In the genomic region with DNA sequence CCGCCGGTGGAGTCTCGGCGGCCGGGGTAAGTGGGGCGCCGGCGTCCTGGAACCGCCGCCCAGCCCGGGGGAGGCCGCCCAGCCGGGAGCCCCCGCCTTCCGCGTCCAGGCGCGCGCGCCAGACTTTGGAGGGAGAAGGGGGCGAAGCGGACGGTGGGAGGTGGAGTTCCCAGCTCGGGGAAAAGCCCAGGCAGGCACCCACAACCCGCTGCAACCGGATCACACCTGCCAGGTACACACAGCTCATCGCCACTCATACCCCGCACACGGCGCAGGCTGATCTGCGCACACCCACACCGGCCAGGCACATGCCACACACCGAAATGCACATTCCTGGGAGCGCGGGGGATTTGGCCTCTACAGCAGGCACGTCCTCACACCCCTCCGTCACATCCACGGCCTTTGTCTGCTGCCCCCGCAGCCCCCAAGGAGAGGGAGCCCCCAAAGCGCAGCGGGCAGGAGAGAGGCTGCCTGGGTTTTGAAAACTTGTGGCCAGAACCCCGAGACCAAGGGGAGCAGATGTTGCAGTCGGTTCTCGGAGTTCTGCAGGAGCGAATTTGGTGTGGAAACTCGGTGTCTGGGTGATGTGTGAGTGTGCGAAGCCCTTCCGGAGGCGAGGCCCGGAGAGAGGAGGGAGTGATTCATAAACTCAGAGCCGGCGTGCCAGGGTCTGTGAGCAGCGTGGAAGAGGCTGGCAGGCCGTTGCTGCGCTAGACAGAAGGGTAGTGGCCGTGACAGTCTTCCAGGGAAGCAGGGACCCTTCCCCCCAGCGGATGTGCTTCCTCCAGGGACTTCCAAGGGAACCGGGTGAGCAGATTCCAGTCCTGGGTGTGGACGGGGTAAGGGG, we compare ENCODE assay signal across 8 cellular contexts. TPM values are rescaled to one million over a fixed set of nuclear protein-coding genes. Genes with fewer than 3 reads are reported as not detected.
DNase-seq lines count a peak whose midpoint lies in the region; ATAC-seq and TF ChIP-seq lines count a peak whose summit lies in the region.

No MANE protein-coding gene starts in this region.

- peaks cover 43% of the 10 kb centered on the region for H3K27me3 Mint-ChIP-seq in activated T-cell treated with anti-CD3 and anti-CD28 coated beads, Interleukin-2, amount 50 U/mL, for 72 hours (ENCODE audit: low read depth)
- no peaks in the 10 kb centered on the region for H3K27me3 Mint-ChIP-seq in osteocyte (ENCODE audit: unreplicated experiment)

- CTCF ChIA-PET in AG04450 (lab: Charles Lee): interaction anchor here (0.7 to 2.1 kb wide), 3 partner anchors 9 to 84 kb away, joined by 3 to 13 read pairs (median 4); no protein-coding TSS in a partner anchor

- peak overlapping the region; percentile 90 for H3K4me3 ChIP-seq in AG04450 (ENCODE audit: low read depth, low read length)
- peak overlapping the region; percentile 74 to 85 for H3K4me3 ChIP-seq in aorta (ENCODE audit: low read length in 2 of 2)

- peaks cover 14% of the 10 kb centered on the region for H3K4me1 Mint-ChIP-seq in activated T-cell treated with anti-CD3 and anti-CD28 coated beads, Interleukin-2, amount 50 U/mL, for 72 hours (ENCODE audit: low read depth)
- peaks cover 51% of the 10 kb centered on the region for H3K4me1 Mint-ChIP-seq in osteocyte (ENCODE audit: unreplicated experiment)

- peaks cover 0 to 2% of the 10 kb centered on the region in 2 donors for H3K36me3 Mint-ChIP-seq in activated T-cell treated with anti-CD3 and anti-CD28 coated beads, Interleukin-2, amount 50 U/mL, for 72 hours (ENCODE audit: insufficient read depth in 2 of 2)
- H3K36me3 Mint-ChIP-seq in osteocyte (ENCODE audit: unreplicated experiment): no peaks in the 10 kb centered on the region

- no peak for TF ChIP-seq CTCF in AG04450 (IDR thresholded peaks at IDR 0.05; ENCODE audit: low read depth, low read length)
- no peak for TF ChIP-seq CTCF in osteocyte (IDR thresholded peaks at IDR 0.05)

- H3K36me3 ChIP-seq in aorta (ENCODE audit: control insufficient read depth in 1 of 2, insufficient read depth in 2 of 2, low read length in 1 of 2): no peaks in the 10 kb centered on the region

- H3K4me3 Mint-ChIP-seq in activated T-cell treated with anti-CD3 and anti-CD28 coated beads, Interleukin-2, amount 50 U/mL, for 72 hours: peak overlapping the region; percentile 85 to 88
- peak overlapping the region; percentile 98 for H3K4me3 Mint-ChIP-seq in osteocyte (ENCODE audit: unreplicated experiment)

- peak overlapping the region; percentile 21 for H3K27ac ChIP-seq in AG04450 (ENCODE audit: low read depth, low read length)
- H3K27ac ChIP-seq in aorta (ENCODE audit: low read depth in 1 of 2, low read length in 2 of 2): peak overlapping the region; percentile 94 to 98

- DNase-seq in AG04450 (ENCODE audit: low read depth, low spot score) (no peak), LoVo (ENCODE audit: low spot score) (peak; percentile 26), globus pallidus (ENCODE audit: low spot score) (peak; percentile 70), osteocyte (ENCODE audit: extremely low spot score, unreplicated experiment) (no peak), aorta (peak; percentile 89 to 93), NCI-H2196 (lab: John Stamatoyannopoulos, UW; ENCODE audit: unreplicated experiment) (no peak)
- peak; percentile 41 to 60 for DNase-seq in activated T-cell treated with anti-CD3 and anti-CD28 coated beads, Interleukin-2, amount 50 U/mL, for 72 hours

- intact Hi-C loops in aorta (cut with DNase I): loop anchor here (2.0 to 5.0 kb wide), 3 partner anchors 34 to 44 kb away; no protein-coding TSS in a partner anchor

- no peak overlapping the region for H3K27ac Mint-ChIP-seq in activated T-cell treated with anti-CD3 and anti-CD28 coated beads, Interleukin-2, amount 50 U/mL, for 72 hours
- H3K27ac Mint-ChIP-seq in osteocyte (ENCODE audit: unreplicated experiment): peak overlapping the region; percentile 95

- H3K9me3 ChIP-seq in AG04450 (ENCODE audit: control insufficient read depth, insufficient read depth, low read length) (no peaks in the 10 kb centered on the region; the same call in 1 of the 2 replicates), aorta (ENCODE audit: control insufficient read depth, low read length) (no peaks in the 10 kb centered on the region)

- H3K9me3 Mint-ChIP-seq in activated T-cell treated with anti-CD3 and anti-CD28 coated beads, Interleukin-2, amount 50 U/mL, for 72 hours: no peaks in the 10 kb centered on the region
- H3K9me3 Mint-ChIP-seq in osteocyte (ENCODE audit: unreplicated experiment): no peaks in the 10 kb centered on the region

- H3K27me3 ChIP-seq in AG04450 (ENCODE audit: control insufficient read depth, insufficient read depth, low read length) (no peaks in the 10 kb centered on the region), aorta (ENCODE audit: control insufficient read depth in 1 of 2, insufficient read depth in 2 of 2, low read length in 1 of 2) (no peaks in the 10 kb centered on the region)

- no peaks in the 10 kb centered on the region for H3K4me1 ChIP-seq in aorta (ENCODE audit: control insufficient read depth in 1 of 2, insufficient read depth in 2 of 2, low read length in 2 of 2)

- peak; percentile 75 to 80 for ATAC-seq in activated T-cell treated with anti-CD3 and anti-CD28 coated beads, Interleukin-2, amount 50 U/mL, for 72 hours (replicated peaks in 1 of 2)
- ATAC-seq in aorta (ENCODE audit: low FRiP score) (peak; percentile 78), GM21515 (IDR thresholded peaks at IDR 0.05; ENCODE audit: unreplicated experiment) (no peak)

- WGBS in aorta, 2 donors: 1 to 2% methylated on average over 49 to 59 of the region's 59 CpGs

- POLR2A ChIA-PET in AG04450 (lab: Yijun Ruan, JAX): interaction anchor here (0.5 to 1.2 kb wide), 8 partner anchors 10 to 373 kb away, joined by 3 to 5 read pairs (median 3); no protein-coding TSS in a partner anchor

RNA-seq across cellular contexts. Expression of a gene that starts 0.7 kb away (rescaled TPM):
- 4.6 and 5.0 TPM in 2 replicates for polyA plus RNA-seq in AG04450 (2011; rRNA removed)
- polyA minus RNA-seq in AG04450 (2011; rRNA and poly(A)+ RNA removed): 8.5 and 8.9 TPM in 2 replicates
- total RNA-seq in activated T-cell treated with anti-CD3 and anti-CD28 coated beads, Interleukin-2, amount 50 U/mL, for 72 hours: under 1 TPM; 0.16 to 0.38 TPM
- total RNA-seq in osteocyte: 35.0 and 40.9 TPM in 2 replicates
- 10 to 100 TPM; 30.5 to 47.9 TPM for total RNA-seq in aorta
- polyA plus RNA-seq in aorta: 1 to 10 TPM; 4.1 to 8.6 TPM

Comparison
In these comparisons a context has a peak if more than half of its experiments do, and no peak if none do; other contexts are left out.
1. DNase-seq: peak in LoVo (single experiment), activated T-cell treated with anti-CD3 and anti-CD28 coated beads, Interleukin-2, amount 50 U/mL, for 72 hours (2 of 2), globus pallidus (single experiment) and aorta (2 of 2); none in AG04450 (single experiment), osteocyte (single experiment) and NCI-H2196 (single experiment).
2. RNA of a gene that starts 0.7 kb away (total RNA-seq): 30.5 to 47.9 TPM in aorta and 35.0 to 40.9 TPM in osteocyte; 0.16 to 0.38 TPM in activated T-cell treated with anti-CD3 and anti-CD28 coated beads, Interleukin-2, amount 50 U/mL, for 72 hours; every median in the first group is over 10 times any median in the second.